ENCODE assay signal across 8 cellular contexts in the genomic region with DNA sequence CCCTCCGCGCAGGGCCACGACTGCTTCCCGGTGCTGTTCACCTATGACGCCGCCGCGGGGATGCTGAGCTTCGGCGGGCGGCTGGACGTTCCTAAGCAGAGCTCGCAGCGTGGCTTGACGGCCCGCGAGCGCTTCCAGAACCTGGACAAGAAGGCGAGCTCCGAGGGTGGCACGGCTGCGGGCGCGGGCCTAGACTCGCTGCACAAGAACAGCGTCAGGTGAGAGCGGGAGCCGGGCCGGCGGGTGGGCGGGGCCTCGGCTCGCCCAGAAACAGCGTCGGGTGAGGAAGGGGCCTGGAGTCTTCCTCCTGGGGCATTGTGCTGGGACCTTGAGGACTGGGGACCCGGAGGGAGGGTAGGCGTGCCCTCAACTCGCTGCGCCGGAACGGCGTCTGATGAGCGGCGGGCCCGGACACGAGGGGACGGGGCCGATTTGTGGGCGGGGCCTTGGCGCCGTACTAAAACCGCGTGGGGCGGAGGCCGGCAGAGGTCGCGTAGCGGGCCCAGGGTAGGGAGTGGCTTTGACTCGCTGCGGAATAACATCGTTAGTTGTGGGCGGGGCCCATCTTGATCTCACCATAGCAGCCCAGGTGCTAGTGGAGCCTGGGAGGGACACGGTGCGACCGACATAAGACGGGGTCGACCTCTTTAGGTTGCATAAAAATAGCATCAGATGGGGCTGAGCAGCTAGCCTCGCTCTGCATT. TPM values are rescaled to one million over a fixed set of nuclear protein-coding genes. Genes with fewer than 3 reads are reported as not detected.
A peak's percentile ranks its signal among the peaks of the same experiment; 100 is the strongest.
DNase-seq lines count a peak whose midpoint lies in the region; ATAC-seq and TF ChIP-seq lines count a peak whose summit lies in the region.

No MANE protein-coding gene starts in this region.

- DNase-seq in NCI-H2171 (lab: John Stamatoyannopoulos, UW) (peak; percentile 86), mucosa of gallbladder (ENCODE audit: low spot score) (peak; percentile 77), HEK293T (ENCODE audit: extremely low spot score) (no peak), cerebellar nuclear complex (lab: John Stamatoyannopoulos, UW) (no peak)
- DNase-seq in activated CD8-positive, alpha-beta memory T cell treated with anti-CD3 and anti-CD28 coated beads for 24 hours: peak; percentile 90
- DNase-seq in effector memory CD8-positive, alpha-beta T cell: peak; percentile 68 to 86 (median 82)
- peak; percentile 66 to 79 for DNase-seq in stimulated activated CD8-positive, alpha-beta memory T cell treated with anti-CD3 and anti-CD28 coated beads, Interleukin-7, amount 100 ng/mL, for 4 hours (ENCODE audit: low read depth in 2 of 2)

- H3K27ac Mint-ChIP-seq in effector memory CD8-positive, alpha-beta T cell: peak overlapping the region; percentile 87 to 90

- peak overlapping the region; percentile 67 to 78 for H3K4me3 Mint-ChIP-seq in effector memory CD8-positive, alpha-beta T cell

- no peaks in the 10 kb centered on the region for H3K27me3 Mint-ChIP-seq in effector memory CD8-positive, alpha-beta T cell

- CTCF ChIA-PET in HEK293T (lab: Yijun Ruan, JAX): no interaction called here

- H3K4me1 Mint-ChIP-seq in effector memory CD8-positive, alpha-beta T cell (ENCODE audit: low read depth in 2 of 2): peaks cover 13 to 19% of the 10 kb centered on the region in 2 donors

- H3K9me3 Mint-ChIP-seq in effector memory CD8-positive, alpha-beta T cell: no peaks in the 10 kb centered on the region

- peaks cover 87% of the 10 kb centered on the region for H3K36me3 Mint-ChIP-seq in effector memory CD8-positive, alpha-beta T cell (ENCODE audit: insufficient read depth)

- ATAC-seq in GM21515 (IDR thresholded peaks at IDR 0.05; ENCODE audit: unreplicated experiment): peak; percentile 50
- ATAC-seq in effector memory CD8-positive, alpha-beta T cell (replicated peaks): peak; percentile 97

- POLR2A ChIA-PET in HEK293T (lab: Yijun Ruan, JAX): interaction anchor here (3.2 kb wide), 1 partner anchor 15 kb away, joined by 24 read pairs; a partner anchor contains a TSS

TF ChIP-seq in HEK293T, 16 proteins besides CTCF, POLR2A, EP300 and RAD21:
- no peak for TF ChIP-seq NFRKB (IDR thresholded peaks at IDR 0.05)
- no peak for TF ChIP-seq HDGF (IDR thresholded peaks at IDR 0.05; ENCODE audit: borderline replicate concordance)
- TF ChIP-seq, protein P1, sequence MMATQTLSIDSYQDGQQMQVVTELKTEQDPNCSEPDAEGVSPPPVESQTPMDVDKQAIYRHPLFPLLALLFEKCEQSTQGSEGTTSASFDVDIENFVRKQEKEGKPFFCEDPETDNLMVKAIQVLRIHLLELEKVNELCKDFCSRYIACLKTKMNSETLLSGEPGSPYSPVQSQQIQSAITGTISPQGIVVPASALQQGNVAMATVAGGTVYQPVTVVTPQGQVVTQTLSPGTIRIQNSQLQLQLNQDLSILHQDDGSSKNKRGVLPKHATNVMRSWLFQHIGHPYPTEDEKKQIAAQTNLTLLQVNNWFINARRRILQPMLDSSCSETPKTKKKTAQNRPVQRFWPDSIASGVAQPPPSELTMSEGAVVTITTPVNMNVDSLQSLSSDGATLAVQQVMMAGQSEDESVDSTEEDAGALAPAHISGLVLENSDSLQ (IDR thresholded peaks at IDR 0.05): no peak
- no peak for TF ChIP-seq SP1 (IDR thresholded peaks at IDR 0.05)
- no peak for TF ChIP-seq FOXM1 (IDR thresholded peaks at IDR 0.05; ENCODE audit: borderline replicate concordance)
- TF ChIP-seq FOXA1 (IDR thresholded peaks at IDR 0.05): no peak
- no peak for TF ChIP-seq BHLHE40 (IDR thresholded peaks at IDR 0.05; ENCODE audit: borderline replicate concordance)
- TF ChIP-seq LEF1 (IDR thresholded peaks at IDR 0.05; ENCODE audit: borderline replicate concordance): no peak
- no peak for TF ChIP-seq L3MBTL2 (conservative IDR thresholded peaks at IDR 0.05)

RNA-seq across cellular contexts. Expression of a gene that starts 15.6 kb away (rescaled TPM):
- total RNA-seq in mucosa of gallbladder: 83.7 TPM

RNA-seq across cellular contexts. Expression of a gene that starts 16.0 kb away (rescaled TPM):
- 77.8 TPM for total RNA-seq in mucosa of gallbladder

RNA-seq across cellular contexts. Expression of a gene that starts 18.3 kb away (rescaled TPM):
- 123 TPM for total RNA-seq in mucosa of gallbladder

RNA-seq across cellular contexts. Expression of a gene that starts 45.8 kb away (rescaled TPM):
- total RNA-seq in mucosa of gallbladder: 4.9 TPM

RNA-seq across cellular contexts. Expression of a gene that starts 45.9 kb away (rescaled TPM):
- 29.0 TPM for total RNA-seq in mucosa of gallbladder

Comparison
In these comparisons a context has a peak if more than half of its experiments do, and no peak if none do; other contexts are left out.
1. DNase-seq: peak in NCI-H2171 (single experiment), activated CD8-positive, alpha-beta memory T cell treated with anti-CD3 and anti-CD28 coated beads for 24 hours (single experiment), effector memory CD8-positive, alpha-beta T cell (3 of 3), mucosa of gallbladder (single experiment) and stimulated activated CD8-positive, alpha-beta memory T cell treated with anti-CD3 and anti-CD28 coated beads, Interleukin-7, amount 100 ng/mL, for 4 hours (2 of 2); none in HEK293T (single experiment) and cerebellar nuclear complex (0 of 2).